In genomic region chr17:17971431-17972125, GRCh38 we compare ENCODE assay signal across 8 cellular contexts. TPM values are rescaled to one million over a fixed set of nuclear protein-coding genes. Genes with fewer than 3 reads are reported as not detected.
DNase-seq lines count a peak whose midpoint lies in the region; TF ChIP-seq lines count a peak whose summit lies in the region.

No MANE protein-coding gene starts in this region.

- H2AK5ac ChIP-seq in mesenchymal stem cell (ENCODE audit: low read length, severe bottlenecking) = no peak overlapping the region

- peaks cover 56% of the 10 kb centered on the region for H3K79me2 ChIP-seq in SK-N-SH (ENCODE audit: insufficient read depth)

- H4K8ac ChIP-seq in mesenchymal stem cell (ENCODE audit: low read length) = no peak overlapping the region

- H3K79me1 ChIP-seq in mesenchymal stem cell (replicated peaks; ENCODE audit: low read length, poor library complexity, severe bottlenecking) = peaks cover 10% of the 10 kb centered on the region

- H2BK12ac ChIP-seq in mesenchymal stem cell (ENCODE audit: low read length in 2 of 2) = peak overlapping the region in 1 of 2 experiments; percentile 45

- H3K9ac ChIP-seq in SK-N-SH = peak overlapping the region; percentile 71
- peak overlapping the region; percentile 92 for H3K9ac ChIP-seq in mesenchymal stem cell (ENCODE audit: low read length)

- no peak overlapping the region for H2BK5ac ChIP-seq in mesenchymal stem cell (ENCODE audit: low read depth, low read length, poor library complexity, severe bottlenecking)

- H3F3A ChIP-seq in SK-N-SH (replicated peaks; ENCODE audit: insufficient read depth) = no peaks in the 10 kb centered on the region

- peak overlapping the region; percentile 45 for H2BK15ac ChIP-seq in mesenchymal stem cell (ENCODE audit: low read depth, poor library complexity, severe bottlenecking)

- H3K36me3 ChIP-seq in SK-N-SH (replicated peaks in 1 of 2; ENCODE audit: control insufficient read depth in 1 of 2, insufficient read depth in 2 of 2, low read length in 1 of 2) (no peaks in the 10 kb centered on the region), ectodermal cell (ENCODE audit: control insufficient read depth, insufficient read depth, low read length) (no peaks in the 10 kb centered on the region), mesenchymal stem cell (ENCODE audit: control insufficient read depth in 1 of 2, insufficient read depth in 2 of 2, low read depth in 1 of 2, low read length in 2 of 2) (no peaks in the 10 kb centered on the region), tibial nerve (no peaks in the 10 kb centered on the region)

- DNase-seq in SK-N-SH (peak; percentile 52), mesenchymal stem cell (peak; percentile 22), tibial nerve (ENCODE audit: low spot score in 2 of 2) (peak in 1 of 2 donors; percentile 13), DMS79 (lab: John Stamatoyannopoulos, UW) (no peak), GM19240 (ENCODE audit: insufficient read length, low spot score) (no peak)
- DNase-seq in central memory CD4-positive, alpha-beta T cell = no peak

- H3K4me2 ChIP-seq in SK-N-SH (peak overlapping the region; percentile 89), mesenchymal stem cell (ENCODE audit: low read length, poor library complexity, severe bottlenecking) (peak overlapping the region; percentile 52)

- H3K9me3 ChIP-seq in SK-N-SH = no peaks in the 10 kb centered on the region
- no peaks in the 10 kb centered on the region for H3K9me3 ChIP-seq in ectodermal cell (ENCODE audit: control insufficient read depth, low read length)
- no peaks in the 10 kb centered on the region for H3K9me3 ChIP-seq in mesenchymal stem cell (ENCODE audit: control insufficient read depth, low read length)
- H3K9me3 ChIP-seq in tibial nerve = no peaks in the 10 kb centered on the region

- no peak for TF ChIP-seq RAD21 in SK-N-SH (IDR thresholded peaks at IDR 0.05; ENCODE audit: low read length)

- H2AFZ ChIP-seq in SK-N-SH (ENCODE audit: low read depth) (no peak overlapping the region), mesenchymal stem cell (ENCODE audit: low read depth, low read length) (peak overlapping the region; percentile 51)

- H3K9me2 ChIP-seq in SK-N-SH = no peaks in the 10 kb centered on the region

- no peak for TF ChIP-seq POLR2A in tibial nerve (IDR thresholded peaks at IDR 0.05)

- H3K14ac ChIP-seq in mesenchymal stem cell (ENCODE audit: low read length in 2 of 2) = peak overlapping the region in 1 of 2 experiments; percentile 89

- H3K27me3 ChIP-seq in SK-N-SH (ENCODE audit: insufficient read depth) (no peaks in the 10 kb centered on the region), ectodermal cell (ENCODE audit: control insufficient read depth, insufficient read depth, low read length, poor library complexity, severe bottlenecking) (peaks cover 6% of the 10 kb centered on the region), mesenchymal stem cell (ENCODE audit: control insufficient read depth in 1 of 2, insufficient read depth in 1 of 2, low read length in 2 of 2) (no peaks in the 10 kb centered on the region), tibial nerve (no peaks in the 10 kb centered on the region)

- TF ChIP-seq EP300 in SK-N-SH (IDR thresholded peaks at IDR 0.05; ENCODE audit: borderline replicate concordance in 1 of 2, low read depth in 1 of 2, low read length in 1 of 2) (no peak), tibial nerve (IDR thresholded peaks at IDR 0.05) (no peak)

- peak overlapping the region; percentile 63 to 78 for H3K18ac ChIP-seq in mesenchymal stem cell (ENCODE audit: low read depth in 1 of 2, low read length in 2 of 2)

- WGBS in SK-N-SH (ENCODE audit: low lambda C conversion rate) = 0% methylated on average over 15 of the region's 33 CpGs
- WGBS in ectodermal cell, 2 experiments = 21% methylated on average over 33 of the region's 33 CpGs
- 20% methylated on average over 33 of the region's 33 CpGs for WGBS in mesenchymal stem cell
- WGBS in tibial nerve, 2 donors = 10 to 16% methylated on average over 7 of the region's 33 CpGs

- H3K27ac ChIP-seq in SK-N-SH (ENCODE audit: low read depth in 2 of 2, low read length in 1 of 2) (peak overlapping the region; percentile 11 to 74; a peak in 3 of 4 replicates), ectodermal cell (ENCODE audit: insufficient read depth, low read depth, low read length, poor library complexity, severe bottlenecking) (no peak overlapping the region), mesenchymal stem cell (ENCODE audit: low read length, poor library complexity, severe bottlenecking) (no peak overlapping the region), tibial nerve (peak overlapping the region; percentile 60 to 97 (median 90))

- peak overlapping the region; percentile 9 for H4K91ac ChIP-seq in mesenchymal stem cell (ENCODE audit: low read length)

- no peak overlapping the region for H2BK120ac ChIP-seq in mesenchymal stem cell (ENCODE audit: low read depth, low read length)

- H3K4me1 ChIP-seq in SK-N-SH (ENCODE audit: control insufficient read depth in 1 of 2, insufficient read depth in 2 of 2, low read depth in 1 of 2, low read length in 1 of 2) = peaks cover 0 to 15% of the 10 kb centered on the region in 2 experiments; a peak in 2 of 4 replicates
- peaks cover 6% of the 10 kb centered on the region for H3K4me1 ChIP-seq in ectodermal cell (ENCODE audit: control insufficient read depth, insufficient read depth, low read length)
- peaks cover 8% of the 10 kb centered on the region for H3K4me1 ChIP-seq in mesenchymal stem cell (ENCODE audit: control insufficient read depth, insufficient read depth, low read depth, low read length)
- H3K4me1 ChIP-seq in tibial nerve = peaks cover 0 to 57% (median 24%) of the 10 kb centered on the region in 4 donors

- H3K23ac ChIP-seq in mesenchymal stem cell (ENCODE audit: low read length in 2 of 2) = peak overlapping the region in 1 of 2 experiments; percentile 98

- peak overlapping the region; percentile 71 to 77 for H3K4ac ChIP-seq in mesenchymal stem cell (ENCODE audit: low read depth in 1 of 2, low read length in 2 of 2)

- POLR2A ChIA-PET in SK-N-SH (lab: Yijun Ruan, JAX) = interaction anchor here (0.6 to 1.0 kb wide), 2 partner anchors 32 to 55 kb away, joined by 3 read pairs; no protein-coding TSS in a partner anchor

- CTCF ChIA-PET in SK-N-SH (lab: Yijun Ruan, JAX) = interaction anchor here (1.0 to 2.3 kb wide), 3 partner anchors 14 to 54 kb away, joined by 3 to 6 read pairs (median 4); no protein-coding TSS in a partner anchor

- peaks cover 8% of the 10 kb centered on the region for H4K20me1 ChIP-seq in SK-N-SH (ENCODE audit: insufficient read depth)

- H3K4me3 ChIP-seq in GM12875 (ENCODE audit: low read depth, low read length) = peak overlapping the region; percentile 76
- H3K4me3 ChIP-seq in SK-N-SH (ENCODE audit: low read depth in 2 of 2, low read length in 1 of 2) = peak overlapping the region; percentile 74 to 80
- peak overlapping the region; percentile 51 for H3K4me3 ChIP-seq in ectodermal cell (ENCODE audit: insufficient read depth, low read depth, low read length)
- peak overlapping the region; percentile 90 to 94 for H3K4me3 ChIP-seq in mesenchymal stem cell (ENCODE audit: insufficient read depth in 1 of 2, low read depth in 1 of 2, low read length in 2 of 2)
- H3K4me3 ChIP-seq in tibial nerve = peak overlapping the region; percentile 78 to 94 (median 86)

- no peak for TF ChIP-seq CTCF in GM12875 (IDR thresholded peaks at IDR 0.05; ENCODE audit: borderline replicate concordance, insufficient read depth, low read depth, low read length)
- TF ChIP-seq CTCF in SK-N-SH (IDR thresholded peaks at IDR 0.05) = no peak
- no peak for TF ChIP-seq CTCF in tibial nerve (IDR thresholded peaks at IDR 0.05)

TF ChIP-seq in SK-N-SH, 30 proteins besides CTCF, POLR2A, EP300 and RAD21:
- TF ChIP-seq JUND (IDR thresholded peaks at IDR 0.05) = no peak
- TF ChIP-seq YY1 (IDR thresholded peaks at IDR 0.05; ENCODE audit: low read depth) = 0 out of 2 replicates have a peak, but pooled peaks have one; percentile 13
- TF ChIP-seq SMC3 (IDR thresholded peaks at IDR 0.05; ENCODE audit: low read depth, low read length) = no peak
- TF ChIP-seq RFX5 (IDR thresholded peaks at IDR 0.05; ENCODE audit: low read length) = no peak
- TF ChIP-seq FOXJ3 (CRISPR knock-in tag; IDR thresholded peaks at IDR 0.05) = no peak
- peak; percentile 35; the same call in 1 of the 2 replicates for TF ChIP-seq MXI1 (IDR thresholded peaks at IDR 0.05; ENCODE audit: low read depth, low read length)
- no peak for TF ChIP-seq MAX (IDR thresholded peaks at IDR 0.05; ENCODE audit: low read depth)

RNA-seq across cellular contexts. Expression of gene TOM1L2, which starts 0.6 kb away (rescaled TPM):
- polyA plus RNA-seq in SK-N-SH (2012; rRNA removed) = 85.4 and 91.7 TPM in 2 replicates
- polyA plus RNA-seq in SK-N-SH (2012; cell fraction: cytosol; rRNA removed) = 44.8 and 62.7 TPM in 2 replicates
- 250 and 259 TPM in 2 replicates for polyA plus RNA-seq in SK-N-SH (2012; cell fraction: nucleus; rRNA removed)
- polyA plus RNA-seq in ectodermal cell (2013, experiment 1 of 4) = 10.4 TPM
- polyA plus RNA-seq in ectodermal cell (2013, experiment 2 of 4) = 11.6 TPM
- 10.7 TPM for polyA plus RNA-seq in ectodermal cell (2013, experiment 3 of 4)
- 10.6 TPM for polyA plus RNA-seq in ectodermal cell (2013, experiment 4 of 4)
- polyA plus RNA-seq in mesenchymal stem cell (2013, experiment 1 of 2) = 40.1 TPM
- polyA plus RNA-seq in mesenchymal stem cell (2013, experiment 2 of 2) = 35.1 TPM
- 100 to 1,000 TPM in 1 of 4 donors, 10 to 100 TPM in 3; 83.4 to 109 (median 96.8) TPM for total RNA-seq in tibial nerve

RNA-seq across cellular contexts. Expression of gene DRC3, which starts 1.1 kb away (rescaled TPM):
- 3.6 and 5.5 TPM in 2 replicates for polyA plus RNA-seq in SK-N-SH (2012; rRNA removed)
- polyA plus RNA-seq in SK-N-SH (2012; cell fraction: cytosol; rRNA removed) = 1.9 and 2.3 TPM in 2 replicates
- polyA plus RNA-seq in SK-N-SH (2012; cell fraction: nucleus; rRNA removed) = 19.0 and 26.4 TPM in 2 replicates
- polyA plus RNA-seq in ectodermal cell (2013, experiment 1 of 4) = 2.6 TPM
- 2.7 TPM for polyA plus RNA-seq in ectodermal cell (2013, experiment 2 of 4)
- polyA plus RNA-seq in ectodermal cell (2013, experiment 3 of 4) = 1.7 TPM
- 3.3 TPM for polyA plus RNA-seq in ectodermal cell (2013, experiment 4 of 4)
- 0.23 TPM for polyA plus RNA-seq in mesenchymal stem cell (2013, experiment 1 of 2)
- polyA plus RNA-seq in mesenchymal stem cell (2013, experiment 2 of 2) = 0.25 TPM
- 1 to 10 TPM; 4.3 to 8.6 (median 6.0) TPM for total RNA-seq in tibial nerve

Comparison
In these comparisons a context has a peak if more than half of its experiments do, and no peak if none do; other contexts are left out.
1. DNase-seq: peak in SK-N-SH (single experiment) and mesenchymal stem cell (single experiment); none in central memory CD4-positive, alpha-beta T cell (single experiment), DMS79 (single experiment) and GM19240 (single experiment).
2. H3K27ac ChIP-seq: peak in SK-N-SH (2 of 2) and tibial nerve (4 of 4); none in ectodermal cell (single experiment) and mesenchymal stem cell (single experiment).
3. Peak in every context shown above with its lines, with median percentiles within 50 percentile points of each other: H3K4me3 ChIP-seq.